ENCODE assay signal across 12 cellular contexts in the genomic region with DNA sequence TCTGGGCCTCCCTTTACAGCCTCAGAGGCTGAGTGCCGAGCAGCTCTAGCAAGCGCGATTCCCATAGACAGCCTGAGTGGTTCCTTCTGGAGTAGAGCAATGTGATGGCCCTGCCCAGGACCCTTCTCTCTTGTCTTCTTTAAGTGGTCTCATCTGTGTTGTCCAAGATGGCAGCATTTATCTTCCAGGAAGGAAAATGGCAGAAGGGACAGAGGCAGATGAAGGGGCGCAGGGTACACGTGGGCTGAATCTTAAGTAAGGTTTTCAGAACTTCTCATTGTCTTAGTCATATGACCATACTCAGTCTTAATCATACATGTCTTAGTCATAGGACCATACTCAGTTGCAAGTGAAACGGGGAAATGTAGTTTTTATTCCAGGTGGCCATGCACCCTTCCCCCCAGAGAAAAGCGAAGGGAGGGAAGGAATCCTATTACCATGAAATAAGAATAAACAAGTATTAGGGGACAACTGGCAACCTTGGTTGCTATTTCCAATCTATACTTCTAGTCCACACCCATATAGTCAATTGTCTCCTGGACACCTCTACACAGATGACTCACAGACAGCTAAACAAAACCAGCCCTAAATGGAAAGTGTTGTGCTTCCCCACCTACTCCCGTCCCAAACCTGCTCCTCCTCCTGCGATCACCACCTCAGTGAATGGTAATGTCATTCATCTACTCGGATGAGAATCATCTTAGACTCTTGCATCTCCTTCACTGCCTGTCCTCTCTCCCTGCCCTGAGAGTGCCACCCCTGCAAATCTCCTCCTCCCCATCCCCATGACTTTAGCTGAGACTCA. TPM values are rescaled to one million over a fixed set of nuclear protein-coding genes. Genes with fewer than 3 reads are reported as not detected.
A peak's percentile ranks its signal among the peaks of the same experiment; 100 is the strongest.
DNase-seq lines count a peak whose midpoint lies in the region; ATAC-seq lines count a peak whose summit lies in the region.
"Had no signal": no experiment of that assay in that cellular context is flagged by ENCODE, and none has a peak within 500 bp of the region (broad histone marks: within the 10 kb centered on the region; RNA-seq: fewer than 3 reads in every experiment).

No MANE protein-coding gene starts in this region.

- H3K4me3 Mint-ChIP-seq in stimulated activated naive CD8-positive, alpha-beta T cell treated with anti-CD3 and anti-CD28 coated beads, Interleukin-15, amount 100 ng/mL, for 72 hours, result peak overlapping the region; percentile 2 to 33
- H3K4me3 Mint-ChIP-seq: naive thymus-derived CD4-positive, alpha-beta T cell had no signal

- DNase-seq in activated naive CD4-positive, alpha-beta T cell treated with Interleukin-2 at 50 U/mL for 16 hours, result peak; percentile 59
- DNase-seq in activated naive CD4-positive, alpha-beta T cell (lab: John Stamatoyannopoulos, UW), result no peak
- peak; percentile 47 to 63 for DNase-seq in activated CD4-positive, alpha-beta T cell treated with anti-CD3 and anti-CD28 coated beads, Interleukin-2, amount 50 U/mL, for 48 hours
- DNase-seq in left colon (no peak), NCI-H446 (lab: John Stamatoyannopoulos, UW) (no peak), germinal center (ENCODE audit: low spot score) (no peak)
- peak; percentile 6 to 43 for DNase-seq in stimulated activated naive CD8-positive, alpha-beta T cell treated with anti-CD3 and anti-CD28 coated beads, Interleukin-15, amount 100 ng/mL, for 72 hours
- DNase-seq: NCI-H1105 treated with DMSO at 0.1 percent for 48 hours had no signal

- H3K4me1 Mint-ChIP-seq in stimulated activated naive CD8-positive, alpha-beta T cell treated with anti-CD3 and anti-CD28 coated beads, Interleukin-15, amount 100 ng/mL, for 72 hours, result peaks cover 23% of the 10 kb centered on the region

- H3K9me3 Mint-ChIP-seq in stimulated activated naive CD8-positive, alpha-beta T cell treated with anti-CD3 and anti-CD28 coated beads, Interleukin-15, amount 100 ng/mL, for 72 hours, result peaks cover 0 to 6% of the 10 kb centered on the region in 2 donors

- H3K27me3 Mint-ChIP-seq in stimulated activated naive CD8-positive, alpha-beta T cell treated with anti-CD3 and anti-CD28 coated beads, Interleukin-15, amount 100 ng/mL, for 72 hours, result peaks cover 37% of the 10 kb centered on the region

- ATAC-seq in left colon, result peak; percentile 45
- peak; percentile 97 for ATAC-seq in stimulated activated naive CD8-positive, alpha-beta T cell treated with anti-CD3 and anti-CD28 coated beads, Interleukin-15, amount 100 ng/mL, for 72 hours
- ATAC-seq in HG03097 (IDR thresholded peaks at IDR 0.05; ENCODE audit: low FRiP score, unreplicated experiment), result no peak
- ATAC-seq: naive thymus-derived CD4-positive, alpha-beta T cell; Panc1 had no signal

- H3K27ac Mint-ChIP-seq in stimulated activated naive CD8-positive, alpha-beta T cell treated with anti-CD3 and anti-CD28 coated beads, Interleukin-15, amount 100 ng/mL, for 72 hours, result peak overlapping the region; percentile 43 to 55

- intact Hi-C loops in left colon (cut with DNase I, micrococcal nuclease), result no loop called here

RNA-seq across cellular contexts. Expression of a gene that starts 13.3 kb away (rescaled TPM):
- total RNA-seq in left colon, result not detected
- total RNA-seq: dermis microvascular lymphatic vessel endothelial cell; naive thymus-derived CD4-positive, alpha-beta T cell had no signal

RNA-seq across cellular contexts. Expression of a gene that starts 59.8 kb away (rescaled TPM):
- 10 to 100 TPM; 32.6 to 60.2 TPM for total RNA-seq in left colon

Comparison
In these comparisons a context has a peak if more than half of its experiments do, and no peak if none do; other contexts are left out.
1. DNase-seq: peak in activated naive CD4-positive, alpha-beta T cell treated with Interleukin-2 at 50 U/mL for 16 hours (single experiment), activated CD4-positive, alpha-beta T cell treated with anti-CD3 and anti-CD28 coated beads, Interleukin-2, amount 50 U/mL, for 48 hours (2 of 2) and stimulated activated naive CD8-positive, alpha-beta T cell treated with anti-CD3 and anti-CD28 coated beads, Interleukin-15, amount 100 ng/mL, for 72 hours (2 of 2); none in activated naive CD4-positive, alpha-beta T cell (0 of 4), left colon (0 of 2), NCI-H446 (0 of 2) and germinal center (single experiment).